Comparison of ENCODE assay signal across 1 cellular context in the genomic region with DNA sequence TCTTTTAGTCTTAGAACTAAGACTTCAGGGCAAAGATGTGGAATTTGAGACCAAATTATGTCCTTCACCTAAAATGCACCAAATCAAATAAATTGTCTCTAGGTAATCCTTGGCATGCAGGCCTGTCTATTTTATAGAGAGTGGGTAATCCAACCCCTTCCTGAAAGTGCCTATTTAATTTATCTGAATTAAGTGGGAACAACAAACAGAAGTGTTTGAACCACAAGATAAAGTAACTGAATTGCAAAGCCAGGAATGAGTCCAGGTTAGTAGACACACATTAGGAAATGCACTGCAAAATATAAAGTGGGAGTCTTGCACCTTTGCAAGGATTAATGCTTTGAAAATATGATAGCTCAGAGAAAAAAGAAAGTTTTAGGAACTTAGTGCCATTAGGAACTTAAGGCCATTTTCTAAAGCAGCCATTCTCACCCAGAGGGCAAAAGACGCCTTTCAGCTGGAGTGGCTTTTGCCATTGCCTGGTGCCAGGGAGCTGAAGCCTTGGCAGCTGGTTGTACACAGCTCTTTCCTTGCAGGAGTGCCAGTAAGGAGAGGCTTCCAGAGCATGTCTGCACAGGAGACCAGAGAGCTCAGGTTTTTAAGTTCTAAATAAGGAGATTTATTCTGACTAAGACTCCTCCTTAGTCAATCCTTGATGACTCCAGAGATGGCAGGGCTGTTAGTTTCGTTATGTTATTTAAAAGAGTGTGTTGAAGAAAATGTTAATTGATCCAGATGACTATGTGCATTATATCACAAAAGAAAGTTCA.
TF ChIP-seq lines count a peak whose summit lies in the region.

No MANE protein-coding gene starts in this region.

TF ChIP-seq in WTC11, 78 proteins besides CTCF, POLR2A, EP300 and RAD21 (continued from another document):
- TF ChIP-seq, protein P1, sequence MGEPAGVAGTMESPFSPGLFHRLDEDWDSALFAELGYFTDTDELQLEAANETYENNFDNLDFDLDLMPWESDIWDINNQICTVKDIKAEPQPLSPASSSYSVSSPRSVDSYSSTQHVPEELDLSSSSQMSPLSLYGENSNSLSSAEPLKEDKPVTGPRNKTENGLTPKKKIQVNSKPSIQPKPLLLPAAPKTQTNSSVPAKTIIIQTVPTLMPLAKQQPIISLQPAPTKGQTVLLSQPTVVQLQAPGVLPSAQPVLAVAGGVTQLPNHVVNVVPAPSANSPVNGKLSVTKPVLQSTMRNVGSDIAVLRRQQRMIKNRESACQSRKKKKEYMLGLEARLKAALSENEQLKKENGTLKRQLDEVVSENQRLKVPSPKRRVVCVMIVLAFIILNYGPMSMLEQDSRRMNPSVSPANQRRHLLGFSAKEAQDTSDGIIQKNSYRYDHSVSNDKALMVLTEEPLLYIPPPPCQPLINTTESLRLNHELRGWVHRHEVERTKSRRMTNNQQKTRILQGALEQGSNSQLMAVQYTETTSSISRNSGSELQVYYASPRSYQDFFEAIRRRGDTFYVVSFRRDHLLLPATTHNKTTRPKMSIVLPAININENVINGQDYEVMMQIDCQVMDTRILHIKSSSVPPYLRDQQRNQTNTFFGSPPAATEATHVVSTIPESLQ (CRISPR knock-in tag; IDR thresholded peaks at IDR 0.05) = no peak
- TF ChIP-seq STAT6 (CRISPR knock-in tag; conservative IDR thresholded peaks at IDR 0.05; ENCODE audit: low read depth) = no peak
TF ChIP-seq in WTC11: peak in this region for 0.
